In genomic region chr5:132487841-132488555, GRCh38 we compare ENCODE assay signal across 9 cellular contexts. TPM values are rescaled to one million over a fixed set of nuclear protein-coding genes. Genes with fewer than 3 reads are reported as not detected.
A peak's percentile ranks its signal among the peaks of the same experiment; 100 is the strongest.
DNase-seq lines count a peak whose midpoint lies in the region; ATAC-seq, FAIRE-seq and TF ChIP-seq lines count a peak whose summit lies in the region.
"Had no signal": no experiment of that assay in that cellular context is flagged by ENCODE, and none has a peak within 500 bp of the region (broad histone marks: within the 10 kb centered on the region; RNA-seq: fewer than 3 reads in every experiment).

No MANE protein-coding gene starts in this region.

- H3K4me3 Mint-ChIP-seq in activated CD8-positive, alpha-beta T cell treated with anti-CD3 and anti-CD28 coated beads, Interleukin-2, amount 10 ng/mL, durations not matched to agents 7 days and 5 days, result peak overlapping the region; percentile 92

- CTCF ChIA-PET in activated CD8-positive, alpha-beta T cell treated with anti-CD3 and anti-CD28 coated beads, Interleukin-2, amount 10 ng/mL, durations not matched to agents 7 days and 5 days (lab: Charles Lee), result interaction anchor here (0.6 to 6.1 kb wide), 13 partner anchors 8 to 332 kb away, joined by 3 to 52 read pairs (median 5); no protein-coding TSS in a partner anchor

- peak; percentile 66 for DNase-seq in activated effector memory CD4-positive, alpha-beta T cell treated with anti-CD3 and anti-CD28 coated beads, Interleukin-2, amount 50 U/mL, for 16 hours
- DNase-seq in activated effector memory CD4-positive, alpha-beta T cell treated with Interleukin-2 at 50 U/mL for 16 hours, result no peak
- DNase-seq in activated CD8-positive, alpha-beta T cell treated with anti-CD3 and anti-CD28 coated beads, Interleukin-2, amount 10 ng/mL, durations not matched to agents 7 days and 5 days, result peak; percentile 22
- no peak for DNase-seq in kidney
- DNase-seq in tibial artery, result peak in 1 of 2 donors; percentile 51
- DNase-seq in HCEC 1CT, result no peak
- DNase-seq in NCI-H2171 (lab: John Stamatoyannopoulos, UW), result no peak
- DNase-seq: NCI-H1048 had no signal

- H3K36me3 ChIP-seq in kidney (ENCODE audit: control insufficient read depth in 1 of 2, insufficient read depth in 2 of 2, low read length in 2 of 2) (peaks cover 42 to 46% of the 10 kb centered on the region in 2 donors), tibial artery (peaks cover 11 to 52% (median 44%) of the 10 kb centered on the region in 3 donors)

- FAIRE-seq in kidney (lab: Jason Lieb, UNC), result no peak

- H3K27ac Mint-ChIP-seq in activated CD8-positive, alpha-beta T cell treated with anti-CD3 and anti-CD28 coated beads, Interleukin-2, amount 10 ng/mL, durations not matched to agents 7 days and 5 days, result peak overlapping the region; percentile 90

- H3K9me3 Mint-ChIP-seq in activated CD8-positive, alpha-beta T cell treated with anti-CD3 and anti-CD28 coated beads, Interleukin-2, amount 10 ng/mL, durations not matched to agents 7 days and 5 days (ENCODE audit: insufficient read depth), result no peaks in the 10 kb centered on the region

- peaks cover 69% of the 10 kb centered on the region for H3K4me1 Mint-ChIP-seq in activated CD8-positive, alpha-beta T cell treated with anti-CD3 and anti-CD28 coated beads, Interleukin-2, amount 10 ng/mL, durations not matched to agents 7 days and 5 days (ENCODE audit: low read depth)

- peak overlapping the region; percentile 23 to 34 for H3K9ac ChIP-seq in kidney (ENCODE audit: low read length in 2 of 2)

- peaks cover 71% of the 10 kb centered on the region for H3K36me3 Mint-ChIP-seq in activated CD8-positive, alpha-beta T cell treated with anti-CD3 and anti-CD28 coated beads, Interleukin-2, amount 10 ng/mL, durations not matched to agents 7 days and 5 days (ENCODE audit: low read depth)

- H3K4me1 ChIP-seq in kidney (ENCODE audit: control insufficient read depth in 1 of 2, insufficient read depth in 1 of 2, low read depth in 1 of 2, low read length in 2 of 2), result peaks cover 10 to 47% of the 10 kb centered on the region in 2 donors
- peaks cover 0 to 32% (median 30%) of the 10 kb centered on the region in 4 donors for H3K4me1 ChIP-seq in tibial artery

- peak overlapping the region; percentile 66 to 67 for H3K4me3 ChIP-seq in kidney (ENCODE audit: low read length in 2 of 2)
- H3K4me3 ChIP-seq in tibial artery, result no peak overlapping the region

- ATAC-seq in activated CD8-positive, alpha-beta T cell treated with anti-CD3 and anti-CD28 coated beads, Interleukin-2, amount 10 ng/mL, durations not matched to agents 7 days and 5 days, result no peak
- ATAC-seq in GM19035 (IDR thresholded peaks at IDR 0.05; ENCODE audit: unreplicated experiment), result no peak

- H3K27ac ChIP-seq in kidney (ENCODE audit: low read depth in 2 of 2, low read length in 2 of 2) (no peak overlapping the region), tibial artery (peak overlapping the region; percentile 3 to 4)

- no peak for TF ChIP-seq CTCF in kidney (IDR thresholded peaks at IDR 0.05; ENCODE audit: borderline replicate concordance, extremely low read depth, insufficient read depth)
- no peak for TF ChIP-seq CTCF in tibial artery (IDR thresholded peaks at IDR 0.05)

- no peaks in the 10 kb centered on the region for H3K27me3 ChIP-seq in tibial artery

- no peaks in the 10 kb centered on the region for H3K27me3 Mint-ChIP-seq in activated CD8-positive, alpha-beta T cell treated with anti-CD3 and anti-CD28 coated beads, Interleukin-2, amount 10 ng/mL, durations not matched to agents 7 days and 5 days (ENCODE audit: low read depth)

- H3K9me3 ChIP-seq in kidney (ENCODE audit: control insufficient read depth in 1 of 2, low read length in 2 of 2) (no peaks in the 10 kb centered on the region), tibial artery (no peaks in the 10 kb centered on the region)

- POLR2A ChIA-PET in activated CD8-positive, alpha-beta T cell treated with anti-CD3 and anti-CD28 coated beads, Interleukin-2, amount 10 ng/mL, durations not matched to agents 7 days and 5 days (lab: Charles Lee), result interaction anchor here (0.9 to 22.6 kb wide), 13 partner anchors 7 to 106 kb away, joined by 3 to 720 read pairs (median 93); partner anchors contain the start of gene IRF1

- intact Hi-C loops in kidney (cut with DNase I) (loop anchor here (10.0 kb wide), 1 partner anchor 63 kb away; no protein-coding TSS in a partner anchor), tibial artery (cut with DNase I; ENCODE audit: low total_unique reads) (no loop called here)

RNA-seq across cellular contexts. Expression of gene IRF1, which starts 2.6 kb away (rescaled TPM):
- total RNA-seq in activated CD8-positive, alpha-beta T cell treated with anti-CD3 and anti-CD28 coated beads, Interleukin-2, amount 10 ng/mL, durations not matched to agents 7 days and 5 days, result 100 to 1,000 TPM; 221 to 228 TPM
- total RNA-seq in kidney, result 55.6 TPM
- polyA plus RNA-seq in kidney (ENCODE audit: insufficient read depth, low read depth, low replicate concordance), result 20.5 TPM

RNA-seq across cellular contexts. Expression of gene IL5, which starts 55.3 kb away (rescaled TPM):
- total RNA-seq in activated CD8-positive, alpha-beta T cell treated with anti-CD3 and anti-CD28 coated beads, Interleukin-2, amount 10 ng/mL, durations not matched to agents 7 days and 5 days, result under 1 TPM in 1 of 2 experiments, not detected in 1; 0.71 TPM
- total RNA-seq in kidney, result not detected
- not detected for polyA plus RNA-seq in kidney (ENCODE audit: insufficient read depth, low read depth, low replicate concordance)

Comparison
In these comparisons a context has a peak if more than half of its experiments do, and no peak if none do; other contexts are left out.
1. DNase-seq: peak in activated effector memory CD4-positive, alpha-beta T cell treated with anti-CD3 and anti-CD28 coated beads, Interleukin-2, amount 50 U/mL, for 16 hours (single experiment) and activated CD8-positive, alpha-beta T cell treated with anti-CD3 and anti-CD28 coated beads, Interleukin-2, amount 10 ng/mL, durations not matched to agents 7 days and 5 days (single experiment); none in activated effector memory CD4-positive, alpha-beta T cell treated with Interleukin-2 at 50 U/mL for 16 hours (single experiment), kidney (single experiment), HCEC 1CT (single experiment) and NCI-H2171 (single experiment).
2. H3K27ac ChIP-seq: peak in tibial artery (2 of 2); none in kidney (0 of 2).
3. H3K4me3 ChIP-seq: peak in kidney (2 of 2); none in tibial artery (0 of 2).